Comparison of ENCODE assay signal across 8 cellular contexts in genomic region chr2:160970052-160970846, GRCh38.
DNase-seq lines count a peak whose midpoint lies in the region; ATAC-seq and TF ChIP-seq lines count a peak whose summit lies in the region.

No MANE protein-coding gene starts in this region.

- H3K4me2 ChIP-seq in DND-41 (ENCODE audit: insufficient read depth, low read length) (no peak overlapping the region), Karpas-422 (ENCODE audit: low read depth, low read length, poor library complexity, severe bottlenecking) (no peak overlapping the region)

- no peaks in the 10 kb centered on the region for H3K9me3 ChIP-seq in DND-41 (ENCODE audit: insufficient read depth, low read length, severe bottlenecking)
- H3K9me3 ChIP-seq in Karpas-422 (ENCODE audit: low read length) = no peaks in the 10 kb centered on the region

- H3K36me3 ChIP-seq in DND-41 (ENCODE audit: insufficient read depth, low read length) (no peaks in the 10 kb centered on the region), Karpas-422 (ENCODE audit: insufficient read depth, low read length) (no peaks in the 10 kb centered on the region)

- H4K20me1 ChIP-seq in DND-41 (ENCODE audit: insufficient read depth, low read length) = no peaks in the 10 kb centered on the region
- no peaks in the 10 kb centered on the region for H4K20me1 ChIP-seq in Karpas-422 (ENCODE audit: insufficient read depth, low read depth, low read length)

- H3K27me3 Mint-ChIP-seq in osteocyte (ENCODE audit: unreplicated experiment) = no peaks in the 10 kb centered on the region

- no peaks in the 10 kb centered on the region for H3K79me2 ChIP-seq in DND-41 (ENCODE audit: insufficient read depth, low read length)
- no peaks in the 10 kb centered on the region for H3K79me2 ChIP-seq in Karpas-422 (ENCODE audit: low read length)

- H3K36me3 Mint-ChIP-seq in osteocyte (ENCODE audit: unreplicated experiment) = no peaks in the 10 kb centered on the region

- H3K4me1 Mint-ChIP-seq in osteocyte (ENCODE audit: unreplicated experiment) = peaks cover 30% of the 10 kb centered on the region

- H2AFZ ChIP-seq in DND-41 (ENCODE audit: low read depth, low read length) = no peak overlapping the region
- no peak overlapping the region for H2AFZ ChIP-seq in Karpas-422 (ENCODE audit: low read length)

- H3K4me3 ChIP-seq in DND-41 (ENCODE audit: low read depth in 1 of 2, low read length in 2 of 2) (no peak overlapping the region), Karpas-422 (ENCODE audit: low read length) (no peak overlapping the region), foreskin fibroblast (ENCODE audit: low read depth in 1 of 2, low read length in 2 of 2) (no peak overlapping the region)

- H3K9me2 ChIP-seq in Karpas-422 (replicated peaks; ENCODE audit: insufficient read depth, low read length) = no peaks in the 10 kb centered on the region

- DNase-seq in DND-41 (peak; percentile 33), Karpas-422 (peak; percentile 49), SKM-1 (lab: John Stamatoyannopoulos, UW; ENCODE audit: unreplicated experiment) (peak; percentile 5), foreskin fibroblast (peak; percentile 68 to 88), osteocyte (ENCODE audit: extremely low spot score, unreplicated experiment) (no peak), ecto neural progenitor cell (ENCODE audit: low spot score) (no peak)

- H3K27me3 ChIP-seq in DND-41 (ENCODE audit: insufficient read depth, low read length, poor library complexity) (no peaks in the 10 kb centered on the region), Karpas-422 (ENCODE audit: low read length) (no peaks in the 10 kb centered on the region)

- H3K9ac ChIP-seq in DND-41 (ENCODE audit: low read depth, low read length) (no peak overlapping the region), Karpas-422 (ENCODE audit: low read length) (no peak overlapping the region)

- peak overlapping the region; percentile 71 for H3K27ac Mint-ChIP-seq in osteocyte (ENCODE audit: unreplicated experiment)

- H3K27ac ChIP-seq in DND-41 (ENCODE audit: low read length) (no peak overlapping the region), Karpas-422 (ENCODE audit: low read length) (no peak overlapping the region)

- TF ChIP-seq CTCF in DND-41 (IDR thresholded peaks at IDR 0.05; ENCODE audit: borderline replicate concordance, extremely low read depth, low read length, poor library complexity, severe bottlenecking) = peak; percentile 74
- TF ChIP-seq CTCF in foreskin fibroblast (IDR thresholded peaks at IDR 0.05; ENCODE audit: low read depth, low read length) = peak; percentile 61
- TF ChIP-seq CTCF in osteocyte (IDR thresholded peaks at IDR 0.05) = peak; percentile 86

- no peaks in the 10 kb centered on the region for H3K9me3 Mint-ChIP-seq in osteocyte (ENCODE audit: unreplicated experiment)

- H3K4me3 Mint-ChIP-seq in osteocyte (ENCODE audit: unreplicated experiment) = no peak overlapping the region

- H3K4me1 ChIP-seq in DND-41 (ENCODE audit: insufficient read depth, low read length) (no peaks in the 10 kb centered on the region), Karpas-422 (ENCODE audit: low read length) (no peaks in the 10 kb centered on the region)

- ATAC-seq in DND-41 (ENCODE audit: insufficient read depth, low read depth) (no peak; the same call in 2 of the 3 replicates), HG02840 (IDR thresholded peaks at IDR 0.05; ENCODE audit: low FRiP score, unreplicated experiment) (no peak), GM21825 (IDR thresholded peaks at IDR 0.05; ENCODE audit: unreplicated experiment) (no peak)

Comparison
In these comparisons a context has a peak if more than half of its experiments do, and no peak if none do; other contexts are left out.
1. DNase-seq: peak in DND-41 (single experiment), Karpas-422 (single experiment), SKM-1 (single experiment) and foreskin fibroblast (2 of 2); none in osteocyte (single experiment) and ecto neural progenitor cell (single experiment).
2. Peak in every context shown above with its lines, with median percentiles within 50 percentile points of each other: CTCF ChIP-seq.